ENCODE assay signal across 19 cellular contexts in genomic region chr6:2197984-2198383, GRCh38. TPM values are rescaled to one million over a fixed set of nuclear protein-coding genes. Genes with fewer than 3 reads are reported as not detected.
DNase-seq lines count a peak whose midpoint lies in the region; ATAC-seq, FAIRE-seq and TF ChIP-seq lines count a peak whose summit lies in the region.
"Had no signal": no experiment of that assay in that cellular context is flagged by ENCODE, and none has a peak within 500 bp of the region (broad histone marks: within the 10 kb centered on the region; RNA-seq: fewer than 3 reads in every experiment).

No MANE protein-coding gene starts in this region.

- H4K20me1 ChIP-seq in HepG2 (ENCODE audit: insufficient read depth, low read length), result peaks cover 40% of the 10 kb centered on the region

- POLR2A ChIA-PET in HepG2 (lab: Yijun Ruan, JAX), result no interaction called here

- no peak for TF ChIP-seq POLR2A in HepG2 (IDR thresholded peaks at IDR 0.05; ENCODE audit: insufficient read depth in 1 of 2, low read depth in 2 of 2, low read length in 2 of 2)
- no peak for TF ChIP-seq POLR2A in right lobe of liver (IDR thresholded peaks at IDR 0.05)

- H3K4me1 ChIP-seq in HepG2 (ENCODE audit: insufficient read depth, low read length) (peaks cover 9% of the 10 kb centered on the region; the same call in 1 of the 2 replicates), right lobe of liver (peaks cover 0 to 5% (median 0%) of the 10 kb centered on the region in 4 donors), ascending aorta (peaks cover 0 to 21% of the 10 kb centered on the region in 2 donors)
- H3K4me1 ChIP-seq: Caco-2 had no signal

- 98% methylated on average over 4 of the region's 4 CpGs for WGBS in HepG2 (ENCODE audit: low lambda C conversion rate)
- 84% methylated on average over 4 of the region's 4 CpGs for WGBS in right lobe of liver (ENCODE audit: insufficient coverage, low coverage, low lambda C conversion rate, missing lambda C conversion rate)

- no peak overlapping the region for H2AFZ ChIP-seq in HepG2 (ENCODE audit: low read length)
- H2AFZ ChIP-seq: GM23338 had no signal

- FAIRE-seq in HepG2 (lab: Jason Lieb, UNC), result no peak
- FAIRE-seq: A204.1, G401.6 had no signal

- peaks cover 1 to 10% of the 10 kb centered on the region in 2 experiments for H3K36me3 ChIP-seq in HepG2 (replicated peaks in 1 of 2; ENCODE audit: control insufficient read depth in 1 of 2, insufficient read depth in 2 of 2, low read length in 2 of 2)
- H3K36me3 ChIP-seq in right lobe of liver, result no peaks in the 10 kb centered on the region
- no peaks in the 10 kb centered on the region for H3K36me3 ChIP-seq in ascending aorta
- H3K36me3 ChIP-seq: BLaER1 had no signal

- DNase-seq in HepG2 (ENCODE audit: low spot score) (no peak), right lobe of liver (no peak), dermis blood vessel endothelial cell (peak; percentile 22), iris pigment epithelial cell (ENCODE audit: low read depth) (peak; percentile 34), pons (ENCODE audit: low spot score) (no peak), ascending aorta (ENCODE audit: low spot score in 2 of 2) (no peak)
- DNase-seq: Caco-2; CD4-positive, CD25-positive, alpha-beta regulatory T cell; CD8-positive, alpha-beta T cell; DMS153; DND-41; H9 had no signal

- BruUV-seq in HepG2 (replicated peaks; lab: Mats Ljungman, UMichigan), result no TSS peak

- H3K4me2 ChIP-seq in HepG2 (ENCODE audit: low read depth, low read length), result no peak overlapping the region
- H3K4me2 ChIP-seq: BLaER1, GM23338 had no signal

- in situ Hi-C loops in HepG2 (cut with HindIII; ENCODE audit: extremely low pct_ligation_motif_present, low pct_unique_long_range_greater_than_20kb), result no loop called here

- ATAC-seq in HepG2 (no peak), right lobe of liver (no peak)
- ATAC-seq: CD8-positive, alpha-beta T cell; HCT116 had no signal

- TF ChIP-seq RAD21 in HepG2 (CRISPR knock-in tag; IDR thresholded peaks at IDR 0.05), result no peak

- no peaks in the 10 kb centered on the region for H3K27me3 ChIP-seq in HepG2 (ENCODE audit: control insufficient read depth in 1 of 2, insufficient read depth in 2 of 2, low read length in 2 of 2)
- no peaks in the 10 kb centered on the region for H3K27me3 ChIP-seq in right lobe of liver
- H3K27me3 ChIP-seq in ascending aorta, result no peaks in the 10 kb centered on the region
- H3K27me3 ChIP-seq: BLaER1 had no signal

- TF ChIP-seq CTCF in HepG2 (CRISPR knock-in tag; IDR thresholded peaks at IDR 0.05), result no peak
- no peak for TF ChIP-seq CTCF in right lobe of liver (IDR thresholded peaks at IDR 0.05)
- TF ChIP-seq CTCF in ascending aorta (IDR thresholded peaks at IDR 0.05), result no peak

- H3K4me3 ChIP-seq in HepG2 (replicated peaks in 1 of 3; ENCODE audit: insufficient read depth in 1 of 3, low read depth in 2 of 3, low read length in 3 of 3) (no peak overlapping the region), right lobe of liver (no peak overlapping the region), ascending aorta (no peak overlapping the region)
- H3K4me3 ChIP-seq: BLaER1, GM23338 had no signal

- CTCF ChIA-PET in HepG2 (lab: Yijun Ruan, JAX; ENCODE audit: low intra/inter-chr PET ratio, low total read pairs), result no interaction called here

- H3K9ac ChIP-seq in HepG2 (ENCODE audit: insufficient read depth, low read depth, low read length), result no peak overlapping the region
- H3K9ac ChIP-seq: BLaER1 had no signal

- H3K27ac ChIP-seq in HepG2 (ENCODE audit: extremely low read length, insufficient read depth, low read length) (no peak overlapping the region), right lobe of liver (no peak overlapping the region), ascending aorta (no peak overlapping the region)
- H3K27ac ChIP-seq: 22Rv1, BLaER1, C4-2B had no signal

- H3K9me3 ChIP-seq in HepG2 (ENCODE audit: low read length) (no peaks in the 10 kb centered on the region), right lobe of liver (no peaks in the 10 kb centered on the region), ascending aorta (no peaks in the 10 kb centered on the region)
- H3K9me3 ChIP-seq: Caco-2 had no signal

- TF ChIP-seq EP300 in HepG2 (IDR thresholded peaks at IDR 0.05; ENCODE audit: low read depth in 2 of 2, low read length in 2 of 2) (no peak), HepG2 (CRISPR knock-in tag; IDR thresholded peaks at IDR 0.05; ENCODE audit: borderline replicate concordance) (no peak)

- intact Hi-C loops in HepG2 (cut with micrococcal nuclease; ENCODE audit: unreplicated experiment) (loop anchor here (5.0 kb wide), 1 partner anchor 406 kb away; no protein-coding TSS in a partner anchor), right lobe of liver (cut with DNase I) (loop anchor here in 1 of 2 donors (5.0 kb wide), 1 partner anchor 591 kb away; the partner anchor contains the start of gene FOXC1), ascending aorta (cut with DNase I) (loop anchor here (2.0 to 5.0 kb wide), 3 partner anchors 86 to 593 kb away; no protein-coding TSS in a partner anchor)

- H3K79me2 ChIP-seq in HepG2 (ENCODE audit: insufficient read depth, low read length), result peaks cover 82% of the 10 kb centered on the region

TF ChIP-seq in HepG2, 621 proteins besides CTCF, POLR2A, EP300 and RAD21:
- TF ChIP-seq, protein P1, sequence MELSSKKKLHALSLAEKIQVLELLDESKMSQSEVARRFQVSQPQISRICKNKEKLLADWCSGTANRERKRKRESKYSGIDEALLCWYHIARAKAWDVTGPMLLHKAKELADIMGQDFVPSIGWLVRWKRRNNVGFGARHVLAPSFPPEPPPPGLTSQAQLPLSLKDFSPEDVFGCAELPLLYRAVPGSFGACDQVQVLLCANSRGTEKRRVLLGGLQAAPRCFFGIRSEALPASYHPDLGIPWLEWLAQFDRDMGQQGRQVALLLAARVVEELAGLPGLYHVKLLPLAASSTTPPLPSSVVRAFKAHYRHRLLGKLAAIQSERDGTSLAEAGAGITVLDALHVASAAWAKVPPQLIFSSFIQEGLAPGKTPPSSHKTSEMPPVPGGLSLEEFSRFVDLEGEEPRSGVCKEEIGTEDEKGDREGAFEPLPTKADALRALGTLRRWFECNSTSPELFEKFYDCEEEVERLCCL (CRISPR knock-in tag; IDR thresholded peaks at IDR 0.05; ENCODE audit: borderline replicate concordance), result 0 out of 2 replicates have a peak, but pooled peaks have one; percentile 36
- TF ChIP-seq ATF6 (CRISPR knock-in tag; conservative IDR thresholded peaks at IDR 0.05), result no peak
- TF ChIP-seq ZSCAN21 (CRISPR knock-in tag; IDR thresholded peaks at IDR 0.05; ENCODE audit: borderline replicate concordance), result no peak
- peak; percentile 68 for TF ChIP-seq RBM22 (optimal IDR thresholded peaks at IDR 0.05; ENCODE audit: low read length)

RNA-seq across cellular contexts. Expression of gene GMDS, which starts 47.4 kb away (rescaled TPM):
- total RNA-seq in HepG2 (2016; rRNA removed; fragmentation: Illumina TruSeq; extraction: Trizol) (59.6 and 64.4 TPM in 2 replicates), right lobe of liver (10 to 100 TPM; 15.9 to 34.4 (median 23.4) TPM), dermis blood vessel endothelial cell (12.6 and 21.1 TPM in 2 replicates), ascending aorta (19.9 TPM)
- 36.0 and 38.2 TPM in 2 replicates for total RNA-seq in HepG2 (2016; cell fraction: cytosol; rRNA removed; fragmentation: Illumina TruSeq; extraction: Trizol; ENCODE audit: low read depth)
- total RNA-seq in HepG2 (2016; cell fraction: insoluble cytoplasmic fraction; rRNA removed; fragmentation: Illumina TruSeq; extraction: Trizol), result 52.1 and 61.1 TPM in 2 replicates
- total RNA-seq in HepG2 (2016; cell fraction: membrane; rRNA removed; fragmentation: Illumina TruSeq; extraction: Trizol), result 27.5 and 31.6 TPM in 2 replicates
- 80.6 and 82.3 TPM in 2 replicates for total RNA-seq in HepG2 (2016; cell fraction: nucleus; rRNA removed; fragmentation: Illumina TruSeq; extraction: Trizol)
- polyA plus RNA-seq in HepG2 (2011; rRNA removed), result 105 and 112 TPM in 2 replicates
- polyA plus RNA-seq in HepG2 (2011; cell fraction: cytosol; rRNA removed), result 85.3 and 101 TPM in 2 replicates
- polyA plus RNA-seq in HepG2 (2011; cell fraction: nucleus; rRNA removed), result 48.6 and 57.8 TPM in 2 replicates
- polyA plus RNA-seq in HepG2 (2012), result 96.1 and 155 TPM in 2 replicates
- 36.7 and 40.8 TPM in 2 replicates for polyA plus RNA-seq in HepG2 (2016; cell fraction: cytosol; fragmentation: Illumina TruSeq; extraction: Trizol; ENCODE audit: low read depth)
- polyA plus RNA-seq in HepG2 (2016; cell fraction: insoluble cytoplasmic fraction; fragmentation: Illumina TruSeq; extraction: Trizol; ENCODE audit: low read depth), result 123 and 133 TPM in 2 replicates
- polyA plus RNA-seq in HepG2 (2016; cell fraction: membrane; fragmentation: Illumina TruSeq; extraction: Trizol; ENCODE audit: low read depth), result 46.7 and 49.6 TPM in 2 replicates
- 94.8 and 108 TPM in 2 replicates for polyA plus RNA-seq in HepG2 (2016; cell fraction: nucleus; fragmentation: Illumina TruSeq; extraction: Trizol; ENCODE audit: insufficient read depth, low read depth)
- 8.1 and 47.1 TPM in 2 replicates for polyA minus RNA-seq in HepG2 (2011; rRNA and poly(A)+ RNA removed; ENCODE audit: low replicate concordance)
- 72.4 and 77.0 TPM in 2 replicates for polyA minus RNA-seq in HepG2 (2011; cell fraction: cytosol; rRNA and poly(A)+ RNA removed)
- 265 and 281 TPM in 2 replicates for polyA minus RNA-seq in HepG2 (2011; cell fraction: nucleus; rRNA and poly(A)+ RNA removed)

Comparison
In these comparisons a context has a peak if more than half of its experiments do, and no peak if none do; other contexts are left out.
1. DNase-seq: peak in dermis blood vessel endothelial cell (single experiment) and iris pigment epithelial cell (single experiment); none in HepG2 (single experiment), right lobe of liver (0 of 3), pons (single experiment) and ascending aorta (0 of 2).